20 cellular contexts compared by ENCODE assay signal in genomic region chr13:42702726-42703125, GRCh38.
"Had no signal": no experiment of that assay in that cellular context is flagged by ENCODE, and none has a peak within 500 bp of the region (broad histone marks: within the 10 kb centered on the region; RNA-seq: fewer than 3 reads in every experiment).

No MANE protein-coding gene starts in this region.

- H3K36me3 ChIP-seq: gastroesophageal sphincter, heart right ventricle, neutrophil, right lobe of liver, SJSA1 had no signal

- H3K4me1 Mint-ChIP-seq: activated CD4-positive, alpha-beta T cell treated with anti-CD3 and anti-CD28 coated beads, Interleukin-2, amount 10 ng/mL, durations not matched to agents 24 days and 14 days; memory B cell; stimulated activated naive CD8-positive, alpha-beta T cell treated with anti-CD3 and anti-CD28 coated beads, Interleukin-15, amount 100 ng/mL, for 72 hours had no signal

- H3K27ac Mint-ChIP-seq: activated CD4-positive, alpha-beta T cell treated with anti-CD3 and anti-CD28 coated beads, Interleukin-2, amount 10 ng/mL, durations not matched to agents 24 days and 14 days; activated CD8-positive, alpha-beta T cell treated with anti-CD3 and anti-CD28 coated beads, Interleukin-2, amount 10 ng/mL, durations not matched to agents 7 days and 5 days; dendritic cell treated with granulocyte-macrophage colony-stimulating factor and Interleukin-4, amounts not matched to agents 40 ng/mL and 50 ng/mL, for 4 days; memory B cell; naive thymus-derived CD4-positive, alpha-beta T cell; progenitor cell of endocrine pancreas; stimulated activated naive CD8-positive, alpha-beta T cell treated with anti-CD3 and anti-CD28 coated beads, Interleukin-15, amount 100 ng/mL, for 72 hours had no signal

- H3K36me3 Mint-ChIP-seq: memory B cell; naive thymus-derived CD4-positive, alpha-beta T cell had no signal

- H3K27ac ChIP-seq: body of pancreas, gastroesophageal sphincter, neutrophil, right lobe of liver, SJSA1 had no signal

- H3K9me3 Mint-ChIP-seq: activated CD4-positive, alpha-beta T cell treated with anti-CD3 and anti-CD28 coated beads, Interleukin-2, amount 10 ng/mL, durations not matched to agents 24 days and 14 days; dendritic cell treated with granulocyte-macrophage colony-stimulating factor and Interleukin-4, amounts not matched to agents 40 ng/mL and 50 ng/mL, for 4 days had no signal

- DNase-seq: activated CD4-positive, alpha-beta T cell treated with anti-CD3 and anti-CD28 coated beads, Interleukin-2, amount 10 ng/mL, durations not matched to agents 24 days and 14 days; activated CD4-positive, CD25-positive, alpha-beta regulatory T cell; activated CD8-positive, alpha-beta memory T cell treated with anti-CD3 and anti-CD28 coated beads, Interleukin-2, amount 50 U/mL, for 4 hours; activated CD8-positive, alpha-beta T cell treated with anti-CD3 and anti-CD28 coated beads, Interleukin-2, amount 10 ng/mL, durations not matched to agents 7 days and 5 days; activated naive CD4-positive, alpha-beta T cell; body of pancreas; effector memory CD4-positive, alpha-beta T cell; heart right ventricle; mucosa of descending colon; naive thymus-derived CD4-positive, alpha-beta T cell; right lobe of liver; stimulated activated naive CD8-positive, alpha-beta T cell treated with anti-CD3 and anti-CD28 coated beads, Interleukin-15, amount 100 ng/mL, for 72 hours; SW 1271 had no signal

- H3K4me3 Mint-ChIP-seq: activated CD4-positive, alpha-beta T cell treated with anti-CD3 and anti-CD28 coated beads, Interleukin-2, amount 10 ng/mL, durations not matched to agents 24 days and 14 days; activated CD8-positive, alpha-beta T cell treated with anti-CD3 and anti-CD28 coated beads, Interleukin-2, amount 10 ng/mL, durations not matched to agents 7 days and 5 days; dendritic cell treated with granulocyte-macrophage colony-stimulating factor and Interleukin-4, amounts not matched to agents 40 ng/mL and 50 ng/mL, for 4 days; memory B cell; naive thymus-derived CD4-positive, alpha-beta T cell; stimulated activated naive CD8-positive, alpha-beta T cell treated with anti-CD3 and anti-CD28 coated beads, Interleukin-15, amount 100 ng/mL, for 72 hours had no signal

- H3K27me3 ChIP-seq: body of pancreas, gastroesophageal sphincter, heart right ventricle, neutrophil, right lobe of liver, SJSA1 had no signal

- H3K4me1 ChIP-seq: body of pancreas, gastroesophageal sphincter, right lobe of liver had no signal

- H3K27me3 Mint-ChIP-seq: dendritic cell treated with granulocyte-macrophage colony-stimulating factor and Interleukin-4, amounts not matched to agents 40 ng/mL and 50 ng/mL, for 4 days had no signal

- H3K4me3 ChIP-seq: body of pancreas, gastroesophageal sphincter, heart right ventricle, mucosa of descending colon, right lobe of liver, SJSA1, smooth muscle cell had no signal

- H3K4me2 ChIP-seq: smooth muscle cell had no signal

- H3K9me3 ChIP-seq: body of pancreas, gastroesophageal sphincter, heart right ventricle, mucosa of descending colon, neutrophil, right lobe of liver, SJSA1 had no signal
